In the genomic region with DNA sequence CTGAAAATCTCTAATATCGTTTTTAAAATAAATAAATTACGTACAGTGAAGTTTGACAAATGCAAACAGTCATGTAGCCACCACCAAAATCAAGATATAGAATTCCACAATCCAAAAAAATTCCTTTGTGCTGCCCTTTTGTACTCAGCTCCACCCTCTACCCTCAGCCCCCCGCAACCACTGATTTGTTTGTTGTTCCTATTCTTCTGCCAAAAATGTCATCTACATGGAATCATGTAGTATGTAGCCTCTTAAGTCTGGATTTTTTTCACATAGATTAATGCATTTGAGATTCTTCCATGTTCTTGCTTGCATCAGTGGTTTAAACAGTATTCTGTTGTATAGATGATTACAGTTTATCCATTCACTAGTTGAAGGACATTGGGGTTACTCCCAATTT, we compare ENCODE assay signal across 33 cellular contexts.
"Had no signal": no experiment of that assay in that cellular context is flagged by ENCODE, and none has a peak within 500 bp of the region (broad histone marks: within the 10 kb centered on the region; RNA-seq: fewer than 3 reads in every experiment).

No MANE protein-coding gene starts in this region.

- H3K4me3 Mint-ChIP-seq: activated naive CD8-positive, alpha-beta T cell; brain; immature natural killer cell; nephron; stimulated activated effector memory CD8-positive, alpha-beta T cell treated with anti-CD3 and anti-CD28 coated beads, Interleukin-12 subunit alpha, Interleukin-12 subunit beta, amount 100 ng/mL, for 72 hours; stimulated activated naive CD8-positive, alpha-beta T cell treated with anti-CD3 and anti-CD28 coated beads, Interleukin-15, Interleukin-2, amounts not matched to agents 100 ng/mL and 50 ng/mL, for 24 hours; T-helper 1 cell treated with Interleukin-12 subunit alpha and Interleukin-12 subunit beta and Interleukin-4 antibody, amounts not matched to agents 30 μg/mL and 1 μg/mL, for 36 hours had no signal

- H3K4me3 ChIP-seq: adrenal gland, ascending aorta, heart left ventricle, lower lobe of right lung, mucosa of descending colon, sigmoid colon, thyroid gland, upper lobe of right lung had no signal

- H3K4me1 ChIP-seq: adrenal gland, ascending aorta, foreskin keratinocyte, heart left ventricle, lower lobe of right lung, sigmoid colon, thyroid gland, upper lobe of right lung had no signal

- H3K4me1 Mint-ChIP-seq: immature natural killer cell; stimulated activated effector memory CD8-positive, alpha-beta T cell treated with anti-CD3 and anti-CD28 coated beads, Interleukin-12 subunit alpha, Interleukin-12 subunit beta, amount 100 ng/mL, for 72 hours had no signal

- H3K9me3 Mint-ChIP-seq: brain; immature natural killer cell; nephron; stimulated activated effector memory CD8-positive, alpha-beta T cell treated with anti-CD3 and anti-CD28 coated beads, Interleukin-12 subunit alpha, Interleukin-12 subunit beta, amount 100 ng/mL, for 72 hours; stimulated activated naive CD8-positive, alpha-beta T cell treated with anti-CD3 and anti-CD28 coated beads, Interleukin-15, Interleukin-2, amounts not matched to agents 100 ng/mL and 50 ng/mL, for 24 hours had no signal

- ATAC-seq: foreskin keratinocyte; heart left ventricle; left colon; mucosa of descending colon; stimulated activated effector memory CD8-positive, alpha-beta T cell treated with anti-CD3 and anti-CD28 coated beads, Interleukin-12 subunit alpha, Interleukin-12 subunit beta, amount 100 ng/mL, for 72 hours; upper lobe of right lung had no signal

- H3K27me3 Mint-ChIP-seq: activated naive CD8-positive, alpha-beta T cell; brain; stimulated activated naive CD8-positive, alpha-beta T cell treated with anti-CD3 and anti-CD28 coated beads, Interleukin-15, Interleukin-2, amounts not matched to agents 100 ng/mL and 50 ng/mL, for 24 hours had no signal

- H3K36me3 ChIP-seq: adrenal gland, ascending aorta, heart left ventricle, lower lobe of right lung, sigmoid colon, thyroid gland, upper lobe of right lung had no signal

- H3K36me3 Mint-ChIP-seq: activated naive CD8-positive, alpha-beta T cell; brain; immature natural killer cell; stimulated activated effector memory CD8-positive, alpha-beta T cell treated with anti-CD3 and anti-CD28 coated beads, Interleukin-12 subunit alpha, Interleukin-12 subunit beta, amount 100 ng/mL, for 72 hours had no signal

- H3K27ac Mint-ChIP-seq: activated naive CD8-positive, alpha-beta T cell; brain; immature natural killer cell; nephron; stimulated activated effector memory CD8-positive, alpha-beta T cell treated with anti-CD3 and anti-CD28 coated beads, Interleukin-12 subunit alpha, Interleukin-12 subunit beta, amount 100 ng/mL, for 72 hours; stimulated activated naive CD8-positive, alpha-beta T cell treated with anti-CD3 and anti-CD28 coated beads, Interleukin-15, Interleukin-2, amounts not matched to agents 100 ng/mL and 50 ng/mL, for 24 hours; T-helper 1 cell treated with Interleukin-12 subunit alpha and Interleukin-12 subunit beta and Interleukin-4 antibody, amounts not matched to agents 30 μg/mL and 1 μg/mL, for 36 hours had no signal

- H3K27ac ChIP-seq: adrenal gland, ascending aorta, foreskin keratinocyte, heart left ventricle, lower lobe of right lung, sigmoid colon, thyroid gland, upper lobe of right lung, VCaP had no signal

- H3K27me3 ChIP-seq: adrenal gland, ascending aorta, foreskin keratinocyte, heart left ventricle, sigmoid colon, thyroid gland, upper lobe of right lung had no signal

- DNase-seq: activated CD4-positive, alpha-beta T cell treated with anti-CD3 and anti-CD28 coated beads for 4 hours; activated CD4-positive, alpha-beta T cell treated with anti-CD3 and anti-CD28 coated beads, Interleukin-2, amount 50 U/mL, for 4 hours; activated effector memory CD4-positive, alpha-beta T cell treated with Interleukin-2 at 50 U/mL for 16 hours; activated naive CD4-positive, alpha-beta T cell treated with Interleukin-2 at 50 U/mL for 16 hours; central memory CD4-positive, alpha-beta T cell; dermis blood vessel endothelial cell; effector CD4-positive, alpha-beta T cell; foreskin keratinocyte; heart left ventricle; hypothalamus; immature natural killer cell; kidney; left colon; lower lobe of right lung; mesenchymal stem cell; mucosa of descending colon; sigmoid colon; small intestine; stimulated activated CD4-positive, alpha-beta T cell treated with anti-CD3 and anti-CD28 coated beads, Interleukin-4, amount 100 ng/mL, for 24 hours; substantia nigra; SW 1271; T-helper 9 cell; thyroid gland; upper lobe of right lung had no signal

- H3K9me3 ChIP-seq: adrenal gland, ascending aorta, heart left ventricle, lower lobe of right lung, mucosa of descending colon, sigmoid colon, thyroid gland, upper lobe of right lung had no signal
